ENCODE assay signal across 9 cellular contexts in the genomic region with DNA sequence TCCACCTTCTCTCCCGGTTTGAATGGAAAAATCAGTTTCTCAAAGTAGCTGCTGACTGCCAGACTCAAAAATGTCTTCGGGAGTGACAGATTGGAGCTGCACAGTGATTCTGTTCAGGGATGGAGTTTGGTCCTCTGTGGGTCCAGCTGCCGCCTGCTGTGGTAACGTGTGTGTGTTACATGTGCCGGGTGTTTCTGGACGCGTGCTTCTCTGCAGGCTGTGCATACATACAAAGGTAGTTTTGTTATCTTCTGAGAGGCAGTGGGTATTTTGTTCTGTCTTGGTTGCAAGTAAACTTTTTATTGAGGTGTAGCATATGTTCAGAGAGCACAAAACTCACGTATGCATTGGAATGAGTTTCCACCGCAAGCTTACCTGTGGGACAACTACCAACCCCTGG. TPM values are rescaled to one million over a fixed set of nuclear protein-coding genes. Genes with fewer than 3 reads are reported as not detected.
DNase-seq lines count a peak whose midpoint lies in the region; ATAC-seq and TF ChIP-seq lines count a peak whose summit lies in the region.
"Had no signal": no experiment of that assay in that cellular context is flagged by ENCODE, and none has a peak within 500 bp of the region (broad histone marks: within the 10 kb centered on the region; RNA-seq: fewer than 3 reads in every experiment).

No MANE protein-coding gene starts in this region.

- TF ChIP-seq POLR2A in breast epithelium (IDR thresholded peaks at IDR 0.05): no peak
- TF ChIP-seq POLR2A in lower leg skin (IDR thresholded peaks at IDR 0.05): no peak
- TF ChIP-seq POLR2A in thyroid gland (IDR thresholded peaks at IDR 0.05): no peak

- H3K27me3 Mint-ChIP-seq in endothelial cell (ENCODE audit: unreplicated experiment): peaks cover 2% of the 10 kb centered on the region
- peaks cover 0 to 5% (median 0%) of the 10 kb centered on the region in 5 donors for H3K27me3 Mint-ChIP-seq in naive thymus-derived CD4-positive, alpha-beta T cell

- TF ChIP-seq CTCF in breast epithelium (IDR thresholded peaks at IDR 0.05) (no peak), lower leg skin (IDR thresholded peaks at IDR 0.05) (no peak), thyroid gland (IDR thresholded peaks at IDR 0.05) (no peak), endothelial cell (IDR thresholded peaks at IDR 0.05; ENCODE audit: unreplicated experiment) (no peak)

- POLR2A ChIA-PET in naive thymus-derived CD4-positive, alpha-beta T cell (lab: Charles Lee): no interaction called here

- DNase-seq in HT1080 (ENCODE audit: low read depth) (peak; percentile 45), breast epithelium (ENCODE audit: low spot score in 2 of 2) (no peak), lower leg skin (ENCODE audit: low spot score in 2 of 2) (no peak), thyroid gland (peak; percentile 38 to 44), endothelial cell (ENCODE audit: low spot score) (no peak), cerebellum (ENCODE audit: low spot score) (no peak), SKM-1 treated with dmso at 0.1 percent for 144 hours (lab: John Stamatoyannopoulos, UW; ENCODE audit: unreplicated experiment) (no peak)
- DNase-seq in naive thymus-derived CD4-positive, alpha-beta T cell: no peak

- no peak overlapping the region for H3K27ac Mint-ChIP-seq in endothelial cell (ENCODE audit: unreplicated experiment)
- H3K27ac Mint-ChIP-seq in naive thymus-derived CD4-positive, alpha-beta T cell: peak overlapping the region in 1 of 9 donors; percentile 73
- H3K27ac Mint-ChIP-seq: WTC11 had no signal

- intact Hi-C loops in breast epithelium (cut with DNase I; ENCODE audit: low total_unique reads) (loop anchor here (10.0 kb wide), 1 partner anchor 91 kb away; no protein-coding TSS in a partner anchor), lower leg skin (cut with DNase I; ENCODE audit: low total_unique reads) (no loop called here), thyroid gland (cut with DNase I) (no loop called here)
- intact Hi-C loops in naive thymus-derived CD4-positive, alpha-beta T cell (cut with micrococcal nuclease): no loop called here

- no peak for ATAC-seq in naive thymus-derived CD4-positive, alpha-beta T cell

- H3K9me3 ChIP-seq in breast epithelium (no peaks in the 10 kb centered on the region), thyroid gland (no peaks in the 10 kb centered on the region)
- no peaks in the 10 kb centered on the region for H3K9me3 ChIP-seq in naive thymus-derived CD4-positive, alpha-beta T cell (ENCODE audit: control insufficient read depth in 2 of 3, low read length in 3 of 3)

- no peak overlapping the region for H3K4me3 Mint-ChIP-seq in endothelial cell (ENCODE audit: unreplicated experiment)
- H3K4me3 Mint-ChIP-seq in naive thymus-derived CD4-positive, alpha-beta T cell: no peak overlapping the region
- H3K4me3 Mint-ChIP-seq: WTC11 had no signal

- CTCF ChIA-PET in naive thymus-derived CD4-positive, alpha-beta T cell (lab: Charles Lee): no interaction called here

- H3K27me3 ChIP-seq in breast epithelium (no peaks in the 10 kb centered on the region), thyroid gland (no peaks in the 10 kb centered on the region)
- H3K27me3 ChIP-seq in naive thymus-derived CD4-positive, alpha-beta T cell (ENCODE audit: control insufficient read depth in 2 of 2, insufficient read depth in 2 of 2, low read length in 2 of 2): no peaks in the 10 kb centered on the region

- 19 to 23% methylated on average over 9 of the region's 9 CpGs for WGBS in lower leg skin, 2 donors
- 26 to 34% methylated on average over 9 of the region's 9 CpGs for WGBS in thyroid gland, 2 donors

- no peaks in the 10 kb centered on the region for H3K36me3 ChIP-seq in breast epithelium
- no peaks in the 10 kb centered on the region for H3K36me3 ChIP-seq in thyroid gland
- H3K36me3 ChIP-seq in naive thymus-derived CD4-positive, alpha-beta T cell (ENCODE audit: control insufficient read depth in 2 of 3, insufficient read depth in 3 of 3, low read length in 3 of 3): no peaks in the 10 kb centered on the region

- peaks cover 5% of the 10 kb centered on the region for H3K4me1 Mint-ChIP-seq in endothelial cell (ENCODE audit: unreplicated experiment)
- H3K4me1 Mint-ChIP-seq in naive thymus-derived CD4-positive, alpha-beta T cell: peaks cover 0 to 8% (median 7%) of the 10 kb centered on the region in 7 donors

- H3K4me3 ChIP-seq in breast epithelium (peak overlapping the region; percentile 57 to 74 (median 64)), lower leg skin (ENCODE audit: low read depth, poor library complexity, severe bottlenecking) (peak overlapping the region; percentile 48), thyroid gland (replicated peaks in 1 of 3) (peak overlapping the region in 2 of 3 donors; percentile 33 to 42)
- H3K4me3 ChIP-seq in naive thymus-derived CD4-positive, alpha-beta T cell (ENCODE audit: low read length): no peak overlapping the region

- peak overlapping the region; percentile 91 to 94 for H3K27ac ChIP-seq in breast epithelium
- peak overlapping the region; percentile 97 for H3K27ac ChIP-seq in thyroid gland
- no peak overlapping the region for H3K27ac ChIP-seq in naive thymus-derived CD4-positive, alpha-beta T cell (ENCODE audit: low read depth, low read length)

- peaks cover 41% of the 10 kb centered on the region for H3K36me3 Mint-ChIP-seq in endothelial cell (ENCODE audit: low read depth, unreplicated experiment)
- no peaks in the 10 kb centered on the region for H3K36me3 Mint-ChIP-seq in naive thymus-derived CD4-positive, alpha-beta T cell
- H3K36me3 Mint-ChIP-seq: WTC11 had no signal

- no peaks in the 10 kb centered on the region for H3K9me3 Mint-ChIP-seq in endothelial cell (ENCODE audit: unreplicated experiment)
- peaks cover 0 to 2% (median 0%) of the 10 kb centered on the region in 11 donors for H3K9me3 Mint-ChIP-seq in naive thymus-derived CD4-positive, alpha-beta T cell
- H3K9me3 Mint-ChIP-seq: WTC11 had no signal

- H3K4me1 ChIP-seq in breast epithelium (peaks cover 2 to 31% of the 10 kb centered on the region in 2 donors), thyroid gland (peaks cover 46 to 70% of the 10 kb centered on the region in 2 donors)
- no peaks in the 10 kb centered on the region for H3K4me1 ChIP-seq in naive thymus-derived CD4-positive, alpha-beta T cell (ENCODE audit: control insufficient read depth in 2 of 2, insufficient read depth in 2 of 2, low read length in 2 of 2)

RNA-seq across cellular contexts. Expression of gene NAA20, which starts 41.3 kb away (rescaled TPM):
- total RNA-seq in HT1080 (2014; rRNA removed; shearing (Covaris generic)): 120 and 122 TPM in 2 replicates
- polyA plus RNA-seq in HT1080 (2015; cell fraction: cytosol; rRNA removed): 171 and 198 TPM in 2 replicates
- 114 and 127 TPM in 2 replicates for polyA plus RNA-seq in HT1080 (2015; cell fraction: nucleus; rRNA removed)
- 10 to 100 TPM; 32.6 to 47.2 (median 44.5) TPM for total RNA-seq in breast epithelium
- total RNA-seq in lower leg skin: 10 to 100 TPM; 27.2 to 38.4 (median 33.1) TPM
- total RNA-seq in thyroid gland: 10 to 100 TPM; 53.3 to 65.7 (median 64.0) TPM
- 36.3 TPM for total RNA-seq in endothelial cell (ENCODE audit: unreplicated experiment)
- total RNA-seq in naive thymus-derived CD4-positive, alpha-beta T cell: 10 to 100 TPM; 21.5 to 52.6 (median 28.3) TPM
- polyA plus RNA-seq in naive thymus-derived CD4-positive, alpha-beta T cell: 10 to 100 TPM; 50.0 to 90.2 TPM
- total RNA-seq in cerebellum: 30.8 TPM

Comparison
In these comparisons a context has a peak if more than half of its experiments do, and no peak if none do; other contexts are left out.
1. DNase-seq: peak in HT1080 (single experiment) and thyroid gland (2 of 2); none in breast epithelium (0 of 2), lower leg skin (0 of 2), endothelial cell (single experiment), naive thymus-derived CD4-positive, alpha-beta T cell (0 of 9), cerebellum (single experiment) and SKM-1 treated with dmso at 0.1 percent for 144 hours (single experiment).